ENCODE assay signal across 1 cellular context in the genomic region with DNA sequence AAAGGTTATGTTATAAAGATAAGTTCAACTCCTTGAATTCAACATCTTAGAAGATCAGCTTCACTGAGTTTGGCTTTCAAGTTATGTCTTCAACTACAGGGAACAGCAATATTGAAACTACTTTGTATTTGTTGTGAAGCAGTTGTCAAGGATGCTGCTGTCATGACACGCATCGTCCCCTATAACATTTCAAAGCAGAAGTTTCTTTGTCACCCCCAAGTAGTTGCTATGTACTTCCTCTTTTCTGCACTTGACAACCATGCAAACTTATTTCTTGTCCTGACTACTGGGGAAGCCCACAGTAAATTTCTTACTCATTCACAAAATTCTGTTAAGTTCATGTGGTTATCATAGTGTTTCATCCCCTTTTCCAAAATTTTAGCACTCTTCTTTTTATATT.
TF ChIP-seq lines count a peak whose summit lies in the region.

No MANE protein-coding gene starts in this region.

TF ChIP-seq in WTC11, 78 proteins besides CTCF, POLR2A, EP300 and RAD21 (continued from another document):
- TF ChIP-seq, protein P1, sequence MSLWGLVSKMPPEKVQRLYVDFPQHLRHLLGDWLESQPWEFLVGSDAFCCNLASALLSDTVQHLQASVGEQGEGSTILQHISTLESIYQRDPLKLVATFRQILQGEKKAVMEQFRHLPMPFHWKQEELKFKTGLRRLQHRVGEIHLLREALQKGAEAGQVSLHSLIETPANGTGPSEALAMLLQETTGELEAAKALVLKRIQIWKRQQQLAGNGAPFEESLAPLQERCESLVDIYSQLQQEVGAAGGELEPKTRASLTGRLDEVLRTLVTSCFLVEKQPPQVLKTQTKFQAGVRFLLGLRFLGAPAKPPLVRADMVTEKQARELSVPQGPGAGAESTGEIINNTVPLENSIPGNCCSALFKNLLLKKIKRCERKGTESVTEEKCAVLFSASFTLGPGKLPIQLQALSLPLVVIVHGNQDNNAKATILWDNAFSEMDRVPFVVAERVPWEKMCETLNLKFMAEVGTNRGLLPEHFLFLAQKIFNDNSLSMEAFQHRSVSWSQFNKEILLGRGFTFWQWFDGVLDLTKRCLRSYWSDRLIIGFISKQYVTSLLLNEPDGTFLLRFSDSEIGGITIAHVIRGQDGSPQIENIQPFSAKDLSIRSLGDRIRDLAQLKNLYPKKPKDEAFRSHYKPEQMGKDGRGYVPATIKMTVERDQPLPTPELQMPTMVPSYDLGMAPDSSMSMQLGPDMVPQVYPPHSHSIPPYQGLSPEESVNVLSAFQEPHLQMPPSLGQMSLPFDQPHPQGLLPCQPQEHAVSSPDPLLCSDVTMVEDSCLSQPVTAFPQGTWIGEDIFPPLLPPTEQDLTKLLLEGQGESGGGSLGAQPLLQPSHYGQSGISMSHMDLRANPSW (CRISPR knock-in tag; conservative IDR thresholded peaks at IDR 0.05; ENCODE audit: low read depth), result no peak
- TF ChIP-seq PRRX2 (CRISPR knock-in tag; IDR thresholded peaks at IDR 0.05), result no peak
- TF ChIP-seq ZNF281 (CRISPR knock-in tag; IDR thresholded peaks at IDR 0.05), result no peak
